In genomic region chr10:124124123-124124768, GRCh38 we compare ENCODE assay signal across 1 cellular context.
A peak's percentile ranks its signal among the peaks of the same experiment; 100 is the strongest.
TF ChIP-seq lines count a peak whose summit lies in the region.

No MANE protein-coding gene starts in this region.

TF ChIP-seq in GM12878, 131 proteins besides CTCF, POLR2A, EP300 and RAD21:
- no peak for TF ChIP-seq SP1 (IDR thresholded peaks at IDR 0.05; ENCODE audit: low read depth, low read length)
- no peak for TF ChIP-seq NR2F1 (conservative IDR thresholded peaks at IDR 0.05)
- no peak for TF ChIP-seq NFXL1 (IDR thresholded peaks at IDR 0.05; ENCODE audit: borderline replicate concordance)
- TF ChIP-seq BHLHE40 (IDR thresholded peaks at IDR 0.05; ENCODE audit: borderline replicate concordance in 1 of 2, low read depth in 2 of 2, low read length in 1 of 2): peak in 1 of 2 experiments; percentile 37; a peak in 1 of 4 replicates
- TF ChIP-seq MTA3 (IDR thresholded peaks at IDR 0.05; ENCODE audit: borderline replicate concordance, low read length): no peak
- peak; percentile 22 for TF ChIP-seq SKIL (IDR thresholded peaks at IDR 0.05; ENCODE audit: low read depth, poor library complexity, severe bottlenecking)
- no peak for TF ChIP-seq NR2C1 (IDR thresholded peaks at IDR 0.05)
- no peak for TF ChIP-seq CBX5 (IDR thresholded peaks at IDR 0.05; ENCODE audit: low read depth)
- TF ChIP-seq FOXK2 (IDR thresholded peaks at IDR 0.05): no peak
- TF ChIP-seq PML (IDR thresholded peaks at IDR 0.05; ENCODE audit: low read length): no peak
- TF ChIP-seq ZNF24 (IDR thresholded peaks at IDR 0.05): no peak
- TF ChIP-seq TCF3 (IDR thresholded peaks at IDR 0.05; ENCODE audit: borderline replicate concordance, insufficient read depth, low read depth, low read length): no peak
- TF ChIP-seq TARDBP (IDR thresholded peaks at IDR 0.05; ENCODE audit: borderline replicate concordance): no peak
- no peak for TF ChIP-seq HDGF (IDR thresholded peaks at IDR 0.05)
- no peak for TF ChIP-seq LARP7 (IDR thresholded peaks at IDR 0.05)
